In the genomic region with DNA sequence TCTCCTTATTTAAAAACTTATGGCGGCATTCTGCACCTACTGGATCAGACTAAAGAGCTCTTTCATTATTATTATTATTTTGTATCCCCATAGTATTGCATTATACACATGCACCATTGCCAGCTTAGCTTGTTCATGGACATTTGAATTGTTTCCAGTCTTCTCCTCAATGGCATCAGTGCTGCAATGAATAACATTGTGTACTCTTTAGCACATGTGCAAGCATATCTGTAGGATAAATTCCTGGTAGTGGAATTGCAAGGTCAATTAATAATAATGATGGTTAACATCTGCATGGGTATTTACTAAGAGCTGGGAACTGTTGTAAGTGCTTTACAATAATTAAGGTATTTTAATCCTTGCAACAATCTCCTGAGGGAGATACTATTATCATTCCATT, we compare ENCODE assay signal across 24 cellular contexts. TPM values are rescaled to one million over a fixed set of nuclear protein-coding genes. Genes with fewer than 3 reads are reported as not detected.
A peak's percentile ranks its signal among the peaks of the same experiment; 100 is the strongest.
DNase-seq lines count a peak whose midpoint lies in the region; ATAC-seq, FAIRE-seq and TF ChIP-seq lines count a peak whose summit lies in the region.
"Had no signal": no experiment of that assay in that cellular context is flagged by ENCODE, and none has a peak within 500 bp of the region (broad histone marks: within the 10 kb centered on the region; RNA-seq: fewer than 3 reads in every experiment).

No MANE protein-coding gene starts in this region.

- peaks cover 36% of the 10 kb centered on the region for H3F3A ChIP-seq in SK-N-SH (replicated peaks; ENCODE audit: insufficient read depth)

- H3K79me2 ChIP-seq in mammary epithelial cell (ENCODE audit: insufficient read depth, low read length) (no peaks in the 10 kb centered on the region), keratinocyte (ENCODE audit: control insufficient read depth, insufficient read depth, low read length) (no peaks in the 10 kb centered on the region), SK-N-SH (ENCODE audit: insufficient read depth) (no peaks in the 10 kb centered on the region)

- in situ Hi-C loops in mammary epithelial cell (cut with MboI; ENCODE audit: low sequenced_read_pairs in 2 of 2): no loop called here

- H2AFZ ChIP-seq in mammary epithelial cell (ENCODE audit: low read depth, low read length) (peak overlapping the region; percentile 55), keratinocyte (ENCODE audit: control insufficient read depth, low read length) (no peak overlapping the region), SK-N-SH (ENCODE audit: low read depth) (no peak overlapping the region)

- no peaks in the 10 kb centered on the region for H3K27me3 ChIP-seq in mammary epithelial cell (ENCODE audit: insufficient read depth, low read length)
- H3K27me3 ChIP-seq in breast epithelium: no peaks in the 10 kb centered on the region
- H3K27me3 ChIP-seq in adipocyte (replicated peaks; ENCODE audit: control insufficient read depth, insufficient read depth, low read length): no peaks in the 10 kb centered on the region
- no peaks in the 10 kb centered on the region for H3K27me3 ChIP-seq in keratinocyte (ENCODE audit: control insufficient read depth, extremely low read depth, insufficient read depth, low read length)
- H3K27me3 ChIP-seq in SK-N-SH (ENCODE audit: insufficient read depth): no peaks in the 10 kb centered on the region
- H3K27me3 ChIP-seq: BE2C; BLaER1 treated with 17β-estradiol and CSF1 and Interleukin-3, amounts not matched to agents 10 nM and 100 nM had no signal

- no peaks in the 10 kb centered on the region for H3K9me2 ChIP-seq in SK-N-SH

- TF ChIP-seq EP300 in SK-N-SH (IDR thresholded peaks at IDR 0.05; ENCODE audit: borderline replicate concordance in 1 of 2, low read depth in 1 of 2, low read length in 1 of 2): no peak

- DNase-seq in mammary epithelial cell (no peak), breast epithelium (ENCODE audit: low spot score in 2 of 2) (no peak), adipocyte (ENCODE audit: low read depth) (no peak), keratinocyte (ENCODE audit: low read depth, low spot score) (no peak), SK-N-SH (no peak)
- DNase-seq: ACHN; AML-193; BE2C; CD4-positive, alpha-beta T cell; CD8-positive, alpha-beta memory T cell; DMS 273 treated with DMSO at 0.1 percent for 48 hours; DMS79; EL; GDM1; GOT3 had no signal

- H3K4me2 ChIP-seq in mammary epithelial cell (ENCODE audit: insufficient read depth, low read depth, low read length) (no peak overlapping the region), keratinocyte (ENCODE audit: control insufficient read depth, extremely low read depth, insufficient read depth, low read depth, low read length) (peak overlapping the region; percentile 52), SK-N-SH (no peak overlapping the region)
- H3K4me2 ChIP-seq: BLaER1 treated with 17β-estradiol and CSF1 and Interleukin-3, amounts not matched to agents 10 nM and 100 nM had no signal

- no peak for ATAC-seq in GM18858 (IDR thresholded peaks at IDR 0.05; ENCODE audit: unreplicated experiment)
- ATAC-seq: GM12878 had no signal

- peaks cover 54% of the 10 kb centered on the region for H3K4me1 ChIP-seq in mammary epithelial cell (ENCODE audit: insufficient read depth, low read length)
- H3K4me1 ChIP-seq in breast epithelium: peaks cover 0 to 16% of the 10 kb centered on the region in 2 donors
- H3K4me1 ChIP-seq in adipocyte (ENCODE audit: control insufficient read depth, insufficient read depth, low read length): peaks cover 61% of the 10 kb centered on the region
- H3K4me1 ChIP-seq in keratinocyte (ENCODE audit: control insufficient read depth, extremely low read depth, insufficient read depth, low read length): peaks cover 65% of the 10 kb centered on the region
- peaks cover 0 to 30% of the 10 kb centered on the region in 2 experiments; a peak in 3 of 4 replicates for H3K4me1 ChIP-seq in SK-N-SH (ENCODE audit: control insufficient read depth in 1 of 2, insufficient read depth in 2 of 2, low read depth in 1 of 2, low read length in 1 of 2)
- H3K4me1 ChIP-seq: BE2C had no signal

- H3K9me3 ChIP-seq in mammary epithelial cell (replicated peaks; ENCODE audit: insufficient read depth, low read length) (no peaks in the 10 kb centered on the region), breast epithelium (no peaks in the 10 kb centered on the region), adipocyte (ENCODE audit: control insufficient read depth, low read length) (no peaks in the 10 kb centered on the region), keratinocyte (ENCODE audit: control insufficient read depth, low read depth, low read length) (no peaks in the 10 kb centered on the region), SK-N-SH (no peaks in the 10 kb centered on the region)
- H3K9me3 ChIP-seq: BE2C; BLaER1 treated with 17β-estradiol and CSF1 and Interleukin-3, amounts not matched to agents 10 nM and 100 nM; HAP-1 had no signal

- dilution Hi-C loops in mammary epithelial cell (cut with HindIII; ENCODE audit: low sequenced_read_pairs) (no loop called here), keratinocyte (cut with MboI; ENCODE audit: extremely low pct_ligation_motif_present, low sequenced_read_pairs) (no loop called here)

- no TSS peak for BruUV-seq in mammary epithelial cell (replicated peaks; lab: Mats Ljungman, UMichigan)

- no peak overlapping the region for H3K4me3 ChIP-seq in mammary epithelial cell (replicated peaks in 1 of 3; ENCODE audit: insufficient read depth in 1 of 3, low read depth in 2 of 3, low read length in 3 of 3)
- H3K4me3 ChIP-seq in breast epithelium: no peak overlapping the region
- no peak overlapping the region for H3K4me3 ChIP-seq in adipocyte (ENCODE audit: low read length)
- H3K4me3 ChIP-seq in keratinocyte (ENCODE audit: control insufficient read depth in 2 of 3, extremely low read depth in 1 of 3, insufficient read depth in 2 of 3, low read depth in 1 of 3, low read length in 3 of 3): no peak overlapping the region
- H3K4me3 ChIP-seq in SK-N-SH (ENCODE audit: low read depth in 2 of 2, low read length in 1 of 2): no peak overlapping the region
- H3K4me3 ChIP-seq: BLaER1 treated with 17β-estradiol and CSF1 and Interleukin-3, amounts not matched to agents 10 nM and 100 nM; GM12878; HAP-1 had no signal

- TF ChIP-seq POLR2A in breast epithelium (IDR thresholded peaks at IDR 0.05): no peak

- FAIRE-seq in keratinocyte (lab: Jason Lieb, UNC): no peak
- FAIRE-seq: A204.1, D721Med, GM12878, H54 had no signal

- H3K36me3 ChIP-seq in mammary epithelial cell (ENCODE audit: insufficient read depth, low read length) (no peaks in the 10 kb centered on the region), breast epithelium (no peaks in the 10 kb centered on the region), adipocyte (ENCODE audit: control insufficient read depth, insufficient read depth, low read length, severe bottlenecking) (no peaks in the 10 kb centered on the region), keratinocyte (ENCODE audit: control insufficient read depth in 2 of 2, extremely low read depth in 1 of 2, insufficient read depth in 2 of 2, low read length in 2 of 2) (no peaks in the 10 kb centered on the region), SK-N-SH (replicated peaks in 1 of 2; ENCODE audit: control insufficient read depth in 1 of 2, insufficient read depth in 2 of 2, low read length in 1 of 2) (no peaks in the 10 kb centered on the region)
- H3K36me3 ChIP-seq: BE2C; BLaER1 treated with 17β-estradiol and CSF1 and Interleukin-3, amounts not matched to agents 10 nM and 100 nM; HAP-1 had no signal

- intact Hi-C loops in mammary epithelial cell (cut with micrococcal nuclease) (no loop called here), breast epithelium (cut with DNase I; ENCODE audit: low total_unique reads) (no loop called here)

- TF ChIP-seq CTCF in mammary epithelial cell (conservative IDR thresholded peaks at IDR 0.05 in 1 of 2, IDR thresholded peaks at IDR 0.05 in 1 of 2; ENCODE audit: extremely low read depth in 1 of 2, insufficient read depth in 1 of 2, low read depth in 1 of 2, low read length in 2 of 2) (no peak), breast epithelium (IDR thresholded peaks at IDR 0.05) (no peak), keratinocyte (optimal IDR thresholded peaks at IDR 0.05 in 1 of 3, IDR thresholded peaks at IDR 0.05 in 1 of 3, conservative IDR thresholded peaks at IDR 0.05 in 1 of 3; ENCODE audit: extremely low read depth in 1 of 3, insufficient read depth in 2 of 3, low read length in 3 of 3) (no peak), SK-N-SH (IDR thresholded peaks at IDR 0.05) (no peak)

- 100% methylated on average over 1 of the region's 1 CpG for WGBS in mammary epithelial cell (ENCODE audit: low coverage, missing lambda C conversion rate)
- WGBS in SK-N-SH (ENCODE audit: low lambda C conversion rate): 100% methylated on average over 1 of the region's 1 CpG

- POLR2A ChIA-PET in SK-N-SH (lab: Yijun Ruan, JAX): no interaction called here

- TF ChIP-seq RAD21 in SK-N-SH (IDR thresholded peaks at IDR 0.05; ENCODE audit: low read length): no peak

- H4K20me1 ChIP-seq in mammary epithelial cell (ENCODE audit: insufficient read depth, low read length) (no peaks in the 10 kb centered on the region), keratinocyte (ENCODE audit: control insufficient read depth, extremely low read depth, insufficient read depth, low read length) (no peaks in the 10 kb centered on the region), SK-N-SH (ENCODE audit: insufficient read depth) (no peaks in the 10 kb centered on the region)
- H4K20me1 ChIP-seq: BLaER1 treated with 17β-estradiol and CSF1 and Interleukin-3, amounts not matched to agents 10 nM and 100 nM had no signal

- H3K9me1 ChIP-seq in keratinocyte (ENCODE audit: control insufficient read depth, extremely low read depth, insufficient read depth, low read length): peaks cover 3% of the 10 kb centered on the region

- H3K27ac ChIP-seq in mammary epithelial cell (ENCODE audit: insufficient read depth, low read depth, low read length) (no peak overlapping the region), breast epithelium (no peak overlapping the region), keratinocyte (ENCODE audit: control insufficient read depth, insufficient read depth, low read length) (no peak overlapping the region), SK-N-SH (ENCODE audit: low read depth in 2 of 2, low read length in 1 of 2) (no peak overlapping the region)
- H3K27ac ChIP-seq: 22Rv1; BLaER1 treated with 17β-estradiol and CSF1 and Interleukin-3, amounts not matched to agents 10 nM and 100 nM had no signal

- no peak overlapping the region for H3K9ac ChIP-seq in mammary epithelial cell (ENCODE audit: insufficient read depth, low read length)
- H3K9ac ChIP-seq in adipocyte (ENCODE audit: low read length): peak overlapping the region; percentile 22
- no peak overlapping the region for H3K9ac ChIP-seq in keratinocyte (ENCODE audit: control insufficient read depth, extremely low read depth, insufficient read depth, low read length)
- H3K9ac ChIP-seq in SK-N-SH: no peak overlapping the region
- H3K9ac ChIP-seq: BLaER1 treated with 17β-estradiol and CSF1 and Interleukin-3, amounts not matched to agents 10 nM and 100 nM had no signal

- CTCF ChIA-PET in mammary epithelial cell (lab: Charles Lee; ENCODE audit: low non-redundant PET) (no interaction called here), SK-N-SH (lab: Yijun Ruan, JAX) (interaction anchor here (0.5 to 1.6 kb wide), 5 partner anchors 15 to 142 kb away, joined by 3 read pairs; no protein-coding TSS in a partner anchor)

RNA-seq across cellular contexts. Expression of gene AMOTL2, which starts 52.0 kb away (rescaled TPM):
- total RNA-seq in mammary epithelial cell (100 to 1,000 TPM; 116 to 144 TPM), breast epithelium (100 to 1,000 TPM in 1 of 3 donors, 10 to 100 TPM in 2; 78.3 to 281 (median 83.2) TPM)
- polyA plus RNA-seq in mammary epithelial cell (47.5 TPM), keratinocyte (39.8 to 57.2 TPM (median 45.6 TPM) in 3 replicates), SK-N-SH (2012; rRNA removed) (163 and 185 TPM in 2 replicates)
- polyA minus RNA-seq in mammary epithelial cell (86.1 TPM), keratinocyte (49.8 to 105 TPM (median 62.0 TPM) in 3 replicates)
- polyA plus RNA-seq in keratinocyte (2011; ENCODE audit: low read depth): 52.7 TPM
- 30.8 and 32.5 TPM in 2 replicates for polyA plus RNA-seq in keratinocyte (2011; cell fraction: cytosol; rRNA removed)
- 88.6 and 88.9 TPM in 2 replicates for polyA plus RNA-seq in keratinocyte (2011; cell fraction: nucleus; rRNA removed)
- polyA plus RNA-seq in keratinocyte (2012; ENCODE audit: low replicate concordance): 44.4 and 81.4 TPM in 2 replicates
- polyA minus RNA-seq in keratinocyte (2011; cell fraction: cytosol; rRNA and poly(A)+ RNA removed): 64.5 TPM
- 82.0 and 84.4 TPM in 2 replicates for polyA minus RNA-seq in keratinocyte (2011; cell fraction: nucleus; rRNA and poly(A)+ RNA removed)
- 91.0 and 115 TPM in 2 replicates for polyA plus RNA-seq in SK-N-SH (2012; cell fraction: cytosol; rRNA removed)
- 312 and 373 TPM in 2 replicates for polyA plus RNA-seq in SK-N-SH (2012; cell fraction: nucleus; rRNA removed)
- total RNA-seq: CD4-positive, alpha-beta T cell; CD8-positive, alpha-beta memory T cell had no signal
- polyA plus RNA-seq: CD14-positive monocyte had no signal
